Comparison of ENCODE assay signal across 27 cellular contexts in genomic region chr11:37277896-37278465, GRCh38.
"Had no signal": no experiment of that assay in that cellular context is flagged by ENCODE, and none has a peak within 500 bp of the region (broad histone marks: within the 10 kb centered on the region; RNA-seq: fewer than 3 reads in every experiment).

No MANE protein-coding gene starts in this region.

- H3K4me1 ChIP-seq: stomach, suprapubic skin, testis, thyroid gland, tibial artery, tibial nerve, transverse colon, upper lobe of left lung, upper lobe of right lung, uterus, vagina had no signal

- H3K27ac ChIP-seq: stomach, suprapubic skin, testis, thoracic aorta, thyroid gland, tibial artery, tibial nerve, transverse colon, upper lobe of left lung, upper lobe of right lung, uterus, vagina had no signal

- H3K27ac Mint-ChIP-seq: stimulated activated effector memory CD8-positive, alpha-beta T cell treated with anti-CD3 and anti-CD28 coated beads, Interleukin-12 subunit alpha, Interleukin-12 subunit beta, amount 100 ng/mL, for 72 hours; stimulated activated memory B cell treated with anti-CD40 and anti-IgM and Interleukin-4, amounts not matched to agents 10 μg/mL and 1 μg/mL and 100 μg/mL, for 72 hours; stimulated activated naive B cell treated with anti-CD40 and anti-IgM and Interleukin-4, amounts not matched to agents 10 μg/mL and 1 μg/mL and 100 μg/mL, for 72 hours; stimulated activated naive CD8-positive, alpha-beta T cell treated with anti-CD3 and anti-CD28 coated beads, Interleukin-15, amount 100 ng/mL, for 72 hours; type B pancreatic cell had no signal

- H3K4me3 Mint-ChIP-seq: stimulated activated effector memory CD8-positive, alpha-beta T cell treated with anti-CD3 and anti-CD28 coated beads, Interleukin-12 subunit alpha, Interleukin-12 subunit beta, amount 100 ng/mL, for 72 hours; stimulated activated memory B cell treated with anti-CD40 and anti-IgM and Interleukin-4, amounts not matched to agents 10 μg/mL and 1 μg/mL and 100 μg/mL, for 72 hours; stimulated activated naive B cell treated with anti-CD40 and anti-IgM and Interleukin-4, amounts not matched to agents 10 μg/mL and 1 μg/mL and 100 μg/mL, for 72 hours; stimulated activated naive CD8-positive, alpha-beta T cell treated with anti-CD3 and anti-CD28 coated beads, Interleukin-15, amount 100 ng/mL, for 72 hours; stimulated activated naive CD8-positive, alpha-beta T cell treated with anti-CD3 and anti-CD28 coated beads, Interleukin-15, Interleukin-2, amounts not matched to agents 100 ng/mL and 50 ng/mL, for 24 hours; type B pancreatic cell had no signal

- H3K36me3 ChIP-seq: stomach, suprapubic skin, thoracic aorta, thyroid gland, tibial artery, tibial nerve, transverse colon, upper lobe of left lung, upper lobe of right lung, uterus, vagina had no signal

- H3K36me3 Mint-ChIP-seq: stimulated activated effector memory CD8-positive, alpha-beta T cell treated with anti-CD3 and anti-CD28 coated beads, Interleukin-12 subunit alpha, Interleukin-12 subunit beta, amount 100 ng/mL, for 72 hours; stimulated activated memory B cell treated with anti-CD40 and anti-IgM and Interleukin-4, amounts not matched to agents 10 μg/mL and 1 μg/mL and 100 μg/mL, for 72 hours; stimulated activated naive B cell treated with anti-CD40 and anti-IgM and Interleukin-4, amounts not matched to agents 10 μg/mL and 1 μg/mL and 100 μg/mL, for 72 hours; type B pancreatic cell had no signal

- H3K4me3 ChIP-seq: stomach, suprapubic skin, testis, thoracic aorta, thyroid gland, tibial artery, tibial nerve, transverse colon, upper lobe of left lung, upper lobe of right lung, uterus, vagina had no signal

- H3K9me3 ChIP-seq: stomach, suprapubic skin, testis, thoracic aorta, thyroid gland, tibial artery, tibial nerve, transverse colon, upper lobe of left lung, upper lobe of right lung, uterus, vagina had no signal

- H3K27me3 Mint-ChIP-seq: stimulated activated memory B cell treated with anti-CD40 and anti-IgM and Interleukin-4, amounts not matched to agents 10 μg/mL and 1 μg/mL and 100 μg/mL, for 72 hours; stimulated activated naive B cell treated with anti-CD40 and anti-IgM and Interleukin-4, amounts not matched to agents 10 μg/mL and 1 μg/mL and 100 μg/mL, for 72 hours; stimulated activated naive CD8-positive, alpha-beta T cell treated with anti-CD3 and anti-CD28 coated beads, Interleukin-15, amount 100 ng/mL, for 72 hours; stimulated activated naive CD8-positive, alpha-beta T cell treated with anti-CD3 and anti-CD28 coated beads, Interleukin-15, Interleukin-2, amounts not matched to agents 100 ng/mL and 50 ng/mL, for 24 hours; type B pancreatic cell had no signal

- DNase-seq: stimulated activated CD4-positive, alpha-beta T cell treated with anti-CD3 and anti-CD28 coated beads, Interleukin-2, amount 100 ng/mL, for 48 hours; stimulated activated CD4-positive, alpha-beta T cell treated with anti-CD3 and anti-CD28 coated beads, Interleukin-4, amount 100 ng/mL, for 24 hours; stimulated activated CD4-positive, alpha-beta T cell treated with anti-CD3 and anti-CD28 coated beads, Interleukin-4, amount 100 ng/mL, for 4 hours; stimulated activated CD8-positive, alpha-beta memory T cell treated with anti-CD3 and anti-CD28 coated beads, Interleukin-4, amount 100 ng/mL, for 48 hours; stimulated activated naive B cell treated with anti-CD40 and anti-IgM and Interleukin-4, amounts not matched to agents 10 μg/mL and 1 μg/mL and 100 μg/mL, for 72 hours; stimulated activated naive CD4-positive, alpha-beta T cell; stimulated activated naive CD4-positive, alpha-beta T cell treated with Interleukin-2 at 50 U/mL for 16 hours; stimulated activated naive CD8-positive, alpha-beta T cell treated with anti-CD3 and anti-CD28 coated beads, Interleukin-15, amount 100 ng/mL, for 72 hours; stimulated activated naive CD8-positive, alpha-beta T cell treated with anti-CD3 and anti-CD28 coated beads, Interleukin-15, Interleukin-2, amounts not matched to agents 100 U/mL and 50 U/mL, for 24 hours; stomach; substantia nigra; testis; thyroid gland; tibial artery; transverse colon; trophoblast cell; upper lobe of left lung; upper lobe of right lung; uterus had no signal

- ATAC-seq: stimulated activated effector memory CD8-positive, alpha-beta T cell treated with anti-CD3 and anti-CD28 coated beads, Interleukin-12 subunit alpha, Interleukin-12 subunit beta, amount 100 ng/mL, for 72 hours; stimulated activated memory B cell treated with anti-CD40 and anti-IgM and Interleukin-4, amounts not matched to agents 10 μg/mL and 1 μg/mL and 100 μg/mL, for 72 hours; stimulated activated naive B cell treated with anti-CD40 and anti-IgM and Interleukin-4, amounts not matched to agents 10 μg/mL and 1 μg/mL and 100 μg/mL, for 72 hours; stimulated activated naive CD8-positive, alpha-beta T cell treated with anti-CD3 and anti-CD28 coated beads, Interleukin-15, amount 100 ng/mL, for 72 hours; stimulated activated naive CD8-positive, alpha-beta T cell treated with anti-CD3 and anti-CD28 coated beads, Interleukin-15, Interleukin-2, amounts not matched to agents 100 U/mL and 50 U/mL, for 24 hours; upper lobe of right lung had no signal

- H3K4me1 Mint-ChIP-seq: stimulated activated effector memory CD8-positive, alpha-beta T cell treated with anti-CD3 and anti-CD28 coated beads, Interleukin-12 subunit alpha, Interleukin-12 subunit beta, amount 100 ng/mL, for 72 hours; stimulated activated memory B cell treated with anti-CD40 and anti-IgM and Interleukin-4, amounts not matched to agents 10 μg/mL and 1 μg/mL and 100 μg/mL, for 72 hours; stimulated activated naive B cell treated with anti-CD40 and anti-IgM and Interleukin-4, amounts not matched to agents 10 μg/mL and 1 μg/mL and 100 μg/mL, for 72 hours; stimulated activated naive CD8-positive, alpha-beta T cell treated with anti-CD3 and anti-CD28 coated beads, Interleukin-15, amount 100 ng/mL, for 72 hours had no signal

- H3K27me3 ChIP-seq: stomach, suprapubic skin, testis, thyroid gland, tibial artery, tibial nerve, transverse colon, upper lobe of left lung, upper lobe of right lung, uterus, vagina had no signal
